Comparison of ENCODE assay signal across 1 cellular context in genomic region chrX:15493118-15494082, GRCh38.
A peak's percentile ranks its signal among the peaks of the same experiment; 100 is the strongest.
TF ChIP-seq lines count a peak whose summit lies in the region.

TSS of gene PIR (minus strand) at chrX:15493333. CDS start at chrX:15491257, 2,076 bp downstream.

TF ChIP-seq in K562, 482 proteins besides CTCF, POLR2A, EP300 and RAD21 (continued from another document and continues in another):
- no peak; the same call in 1 of the 2 replicates for TF ChIP-seq NKRF (IDR thresholded peaks at IDR 0.05; ENCODE audit: borderline replicate concordance)
- no peak; the same call in 1 of the 2 replicates for TF ChIP-seq POLR2AphosphoS5 (IDR thresholded peaks at IDR 0.05; ENCODE audit: control insufficient read depth, insufficient read depth, low read depth, low read length)
- TF ChIP-seq RBM22 (IDR thresholded peaks at IDR 0.05; ENCODE audit: low read depth, low read length, poor library complexity, severe bottlenecking): no peak
- TF ChIP-seq HMGXB4 (CRISPR knock-in tag; IDR thresholded peaks at IDR 0.05): 0 out of 2 replicates have a peak, but pooled peaks have one; percentile 50
- no peak for TF ChIP-seq RNF2 (IDR thresholded peaks at IDR 0.05)
- no peak for TF ChIP-seq NFXL1 (CRISPR knock-in tag; IDR thresholded peaks at IDR 0.05)
- peak; percentile 95 for TF ChIP-seq MAFG (tag; conservative IDR thresholded peaks at IDR 0.05)
- TF ChIP-seq ZNF318 (IDR thresholded peaks at IDR 0.05; ENCODE audit: borderline replicate concordance in 1 of 2, low read depth in 1 of 2): no peak
- TF ChIP-seq SMARCA5 (IDR thresholded peaks at IDR 0.05): no peak
- TF ChIP-seq SAFB2 (IDR thresholded peaks at IDR 0.05; ENCODE audit: borderline replicate concordance, low read depth, low read length, severe bottlenecking): no peak
- no peak for TF ChIP-seq CREBBP (IDR thresholded peaks at IDR 0.05; ENCODE audit: low read depth, low read length)
- TF ChIP-seq HINFP (tag; conservative IDR thresholded peaks at IDR 0.05; ENCODE audit: low read depth): no peak
- no peak for TF ChIP-seq ZBTB40 (IDR thresholded peaks at IDR 0.05)
- no peak for TF ChIP-seq ZBTB40 (CRISPR knock-in tag; IDR thresholded peaks at IDR 0.05)
- no peak for TF ChIP-seq MCM2 (IDR thresholded peaks at IDR 0.05; ENCODE audit: low read depth)
- no peak for TF ChIP-seq BCOR (IDR thresholded peaks at IDR 0.05)
- no peak for TF ChIP-seq CBX2 (IDR thresholded peaks at IDR 0.05; ENCODE audit: insufficient read depth, low read length, poor library complexity, severe bottlenecking)
- TF ChIP-seq ZSCAN29 (IDR thresholded peaks at IDR 0.05): no peak
- TF ChIP-seq CHD1 (IDR thresholded peaks at IDR 0.05; ENCODE audit: low read length): no peak
- 0 out of 2 replicates have a peak, but pooled peaks have one; percentile 26 for TF ChIP-seq MTA1 (IDR thresholded peaks at IDR 0.05; ENCODE audit: borderline replicate concordance)
- peak in 1 of 2 experiments; percentile 48; a peak in 2 of 4 replicates for TF ChIP-seq TEAD1 (CRISPR knock-in tag; IDR thresholded peaks at IDR 0.05)
- TF ChIP-seq MTF1 (CRISPR knock-in tag; IDR thresholded peaks at IDR 0.05; ENCODE audit: borderline replicate concordance): no peak
- no peak for TF ChIP-seq ZNF23 (CRISPR knock-in tag; IDR thresholded peaks at IDR 0.05)
- TF ChIP-seq NELFE (IDR thresholded peaks at IDR 0.05; ENCODE audit: insufficient read depth, insufficient read length): no peak
- peak; percentile 31; the same call in 1 of the 2 replicates for TF ChIP-seq ATF6 (CRISPR knock-in tag; IDR thresholded peaks at IDR 0.05)
- TF ChIP-seq PHF21A (IDR thresholded peaks at IDR 0.05; ENCODE audit: borderline replicate concordance, low read depth): no peak
- TF ChIP-seq HNRNPLL (IDR thresholded peaks at IDR 0.05; ENCODE audit: low read depth, low read length, poor library complexity, severe bottlenecking): no peak
- no peak for TF ChIP-seq THRB (CRISPR knock-in tag; conservative IDR thresholded peaks at IDR 0.05)
